8 cellular contexts compared by ENCODE assay signal in genomic region chr4:6986781-6987565, GRCh38. TPM values are rescaled to one million over a fixed set of nuclear protein-coding genes. Genes with fewer than 3 reads are reported as not detected.
DNase-seq lines count a peak whose midpoint lies in the region; ATAC-seq and TF ChIP-seq lines count a peak whose summit lies in the region.

No MANE protein-coding gene starts in this region.

- POLR2A ChIA-PET in HEK293T (lab: Yijun Ruan, JAX), result interaction anchor here (0.7 to 2.9 kb wide), 12 partner anchors 12 to 1431 kb away, joined by 3 to 18 read pairs (median 4); partner anchors contain the start of genes GRPEL1, MRFAP1L1, TADA2B and TBC1D14

- H3K27ac ChIP-seq in temporal lobe (ENCODE audit: low read depth, low read length), result peak overlapping the region; percentile 88

- H3K4me3 ChIP-seq in GM08714 (ENCODE audit: low read length), result peak overlapping the region; percentile 95

- no peak for TF ChIP-seq CTCF in omental fat pad (IDR thresholded peaks at IDR 0.05)

- ATAC-seq in omental fat pad (ENCODE audit: low FRiP score), result peak; percentile 95

- CTCF ChIA-PET in HEK293T (lab: Yijun Ruan, JAX), result interaction anchor here (1.0 to 2.5 kb wide), 2 partner anchors 12 to 84 kb away, joined by 5 to 6 read pairs; no protein-coding TSS in a partner anchor

- peak; percentile 99 for DNase-seq in HEK293T (ENCODE audit: extremely low spot score)
- peak; percentile 80 for DNase-seq in MV-4-11 (lab: John Stamatoyannopoulos, UW)
- peak; percentile 83 for DNase-seq in SK-N-DZ (ENCODE audit: low spot score)
- DNase-seq in activated naive CD4-positive, alpha-beta T cell treated with anti-CD3 and anti-CD28 coated beads, Interleukin-2, amount 50 U/mL, for 16 hours, result peak; percentile 92
- DNase-seq in globus pallidus (ENCODE audit: low spot score), result peak; percentile 96
- peak; percentile 80 for DNase-seq in omental fat pad (ENCODE audit: low spot score)

TF ChIP-seq in HEK293T, 16 proteins besides CTCF, POLR2A, EP300 and RAD21:
- TF ChIP-seq FOXK2 (IDR thresholded peaks at IDR 0.05) (no peak), LEF1 (IDR thresholded peaks at IDR 0.05; ENCODE audit: borderline replicate concordance) (no peak), NFRKB (IDR thresholded peaks at IDR 0.05) (no peak), SUZ12 (IDR thresholded peaks at IDR 0.05) (no peak), FOXM1 (IDR thresholded peaks at IDR 0.05; ENCODE audit: borderline replicate concordance) (peak; percentile 73; the same call in 1 of the 2 replicates), SP1 (IDR thresholded peaks at IDR 0.05) (no peak), PKNOX1 (IDR thresholded peaks at IDR 0.05) (no peak), BHLHE40 (IDR thresholded peaks at IDR 0.05; ENCODE audit: borderline replicate concordance) (no peak), ARNT (IDR thresholded peaks at IDR 0.05) (no peak), HDGF (IDR thresholded peaks at IDR 0.05; ENCODE audit: borderline replicate concordance) (no peak), ZNF384 (IDR thresholded peaks at IDR 0.05) (no peak), ELF4 (IDR thresholded peaks at IDR 0.05) (no peak), L3MBTL2 (conservative IDR thresholded peaks at IDR 0.05) (0 out of 2 replicates have a peak, but pooled peaks have one; percentile 49), FOXA1 (IDR thresholded peaks at IDR 0.05) (no peak), TARDBP (IDR thresholded peaks at IDR 0.05) (no peak), CTBP1 (IDR thresholded peaks at IDR 0.05; ENCODE audit: borderline replicate concordance) (no peak)

RNA-seq across cellular contexts. Expression of gene TADA2B, which starts 56.2 kb away (rescaled TPM):
- polyA plus RNA-seq in SK-N-DZ (2014; cell fraction: cytosol; rRNA removed), result 5.2 and 6.2 TPM in 2 replicates
- polyA plus RNA-seq in SK-N-DZ (2014; cell fraction: nucleus; rRNA removed), result 2.6 and 3.3 TPM in 2 replicates
- 10 to 100 TPM; 12.2 to 20.5 (median 16.5) TPM for total RNA-seq in omental fat pad
- 17.0 TPM for total RNA-seq in temporal lobe

Comparison
In these comparisons a context has a peak if more than half of its experiments do, and no peak if none do; other contexts are left out.
1. Peak in every context shown above with its lines: DNase-seq, ATAC-seq, H3K4me3 ChIP-seq and H3K27ac ChIP-seq.